9 cellular contexts compared by ENCODE assay signal in genomic region chr17:1422907-1423306, GRCh38. TPM values are rescaled to one million over a fixed set of nuclear protein-coding genes. Genes with fewer than 3 reads are reported as not detected.
DNase-seq lines count a peak whose midpoint lies in the region; ATAC-seq and TF ChIP-seq lines count a peak whose summit lies in the region.
"Had no signal": no experiment of that assay in that cellular context is flagged by ENCODE, and none has a peak within 500 bp of the region (broad histone marks: within the 10 kb centered on the region; RNA-seq: fewer than 3 reads in every experiment).

No MANE protein-coding gene starts in this region.

- H3K4me3 ChIP-seq in AG09309 (ENCODE audit: control insufficient read depth, low read depth, low read length) (no peak overlapping the region), MG63 (no peak overlapping the region), mesodermal cell (ENCODE audit: extremely low read depth, insufficient read depth, low read length, poor library complexity, severe bottlenecking) (no peak overlapping the region)
- H3K4me3 ChIP-seq: colonic mucosa had no signal

- H3K36me3 ChIP-seq in MG63 (peaks cover 23% of the 10 kb centered on the region), mesodermal cell (ENCODE audit: control insufficient read depth, insufficient read depth, low read length) (peaks cover 65% of the 10 kb centered on the region)
- H3K36me3 ChIP-seq: colonic mucosa had no signal

- H3K4me3 Mint-ChIP-seq in CD14-positive monocyte, result no peak overlapping the region

- DNase-seq in AG09309 (ENCODE audit: low read depth) (peak; percentile 71), MG63 (peak; percentile 75), dermis microvascular lymphatic vessel endothelial cell (ENCODE audit: low read depth in 2 of 2) (peak; percentile 91 to 98), CD14-positive monocyte (ENCODE audit: low spot score) (no peak), SIG-M5 (lab: John Stamatoyannopoulos, UW) (no peak)
- DNase-seq: colonic mucosa had no signal

- peaks cover 0 to 2% (median 0%) of the 10 kb centered on the region in 3 donors for H3K27me3 Mint-ChIP-seq in CD14-positive monocyte (ENCODE audit: low read depth in 3 of 3)

- 90 to 94% methylated on average over 4 to 6 of the region's 8 CpGs for WGBS in mesodermal cell (ENCODE audit: insufficient coverage in 2 of 2), 2 experiments

- H3K4me1 Mint-ChIP-seq in CD14-positive monocyte, result no peaks in the 10 kb centered on the region

- H3K36me3 Mint-ChIP-seq in CD14-positive monocyte, result peaks cover 51 to 87% of the 10 kb centered on the region in 2 donors

- intact Hi-C loops in CD14-positive monocyte (cut with micrococcal nuclease), result loop anchor here in 1 of 2 donors (10.0 kb wide), 1 partner anchor 1198 kb away; no protein-coding TSS in a partner anchor

- H3K9me3 ChIP-seq in MG63, result no peaks in the 10 kb centered on the region
- no peaks in the 10 kb centered on the region for H3K9me3 ChIP-seq in mesodermal cell (ENCODE audit: control insufficient read depth, low read length)
- H3K9me3 ChIP-seq: colonic mucosa had no signal

- no peaks in the 10 kb centered on the region for H3K9me3 Mint-ChIP-seq in CD14-positive monocyte

- H3K4me1 ChIP-seq in mesodermal cell (ENCODE audit: control insufficient read depth, insufficient read depth, low read length, poor library complexity, severe bottlenecking), result peaks cover 14% of the 10 kb centered on the region
- H3K4me1 ChIP-seq: colonic mucosa had no signal

- ATAC-seq in HG03039 (IDR thresholded peaks at IDR 0.05; ENCODE audit: unreplicated experiment), result no peak
- ATAC-seq in HG02840 (IDR thresholded peaks at IDR 0.05; ENCODE audit: low FRiP score, unreplicated experiment), result no peak

- H3K27me3 ChIP-seq in MG63, result no peaks in the 10 kb centered on the region
- H3K27me3 ChIP-seq: colonic mucosa had no signal

- peak overlapping the region in 1 of 7 donors; percentile 51 for H3K27ac Mint-ChIP-seq in CD14-positive monocyte

- H3K27ac ChIP-seq in mesodermal cell (ENCODE audit: low read depth, low read length, severe bottlenecking), result peak overlapping the region; percentile 53
- H3K27ac ChIP-seq: colonic mucosa had no signal

- no peak for TF ChIP-seq CTCF in AG09309 (IDR thresholded peaks at IDR 0.05; ENCODE audit: control insufficient read depth, insufficient read depth, low read depth, low read length, missing control alignments)
- TF ChIP-seq CTCF in CD14-positive monocyte (IDR thresholded peaks at IDR 0.05), result no peak

RNA-seq across cellular contexts. Expression of gene YWHAE, which starts 22.9 kb away (rescaled TPM):
- 108 and 118 TPM in 2 replicates for total RNA-seq in MG63 (2014; rRNA removed; shearing (Covaris generic); ENCODE audit: low replicate concordance)
- 390 and 392 TPM in 2 replicates for total RNA-seq in dermis microvascular lymphatic vessel endothelial cell
- 846 TPM for polyA plus RNA-seq in mesodermal cell (2013, experiment 1 of 2)
- 947 TPM for polyA plus RNA-seq in mesodermal cell (2013, experiment 2 of 2)
- polyA plus RNA-seq in CD14-positive monocyte, result 100 to 1,000 TPM; 168 to 185 TPM

RNA-seq across cellular contexts. Expression of gene CRK, which starts 33.1 kb away (rescaled TPM):
- 35.1 and 36.0 TPM in 2 replicates for total RNA-seq in MG63 (2014; rRNA removed; shearing (Covaris generic); ENCODE audit: low replicate concordance)
- total RNA-seq in dermis microvascular lymphatic vessel endothelial cell, result 104 and 115 TPM in 2 replicates
- polyA plus RNA-seq in mesodermal cell (2013, experiment 1 of 2), result 68.2 TPM
- 63.0 TPM for polyA plus RNA-seq in mesodermal cell (2013, experiment 2 of 2)
- polyA plus RNA-seq in CD14-positive monocyte, result 10 to 100 TPM; 22.3 to 28.0 TPM

Comparison
In these comparisons a context has a peak if more than half of its experiments do, and no peak if none do; other contexts are left out.
1. DNase-seq: peak in AG09309 (single experiment), MG63 (single experiment) and dermis microvascular lymphatic vessel endothelial cell (2 of 2); none in CD14-positive monocyte (single experiment) and SIG-M5 (single experiment).